In the genomic region with DNA sequence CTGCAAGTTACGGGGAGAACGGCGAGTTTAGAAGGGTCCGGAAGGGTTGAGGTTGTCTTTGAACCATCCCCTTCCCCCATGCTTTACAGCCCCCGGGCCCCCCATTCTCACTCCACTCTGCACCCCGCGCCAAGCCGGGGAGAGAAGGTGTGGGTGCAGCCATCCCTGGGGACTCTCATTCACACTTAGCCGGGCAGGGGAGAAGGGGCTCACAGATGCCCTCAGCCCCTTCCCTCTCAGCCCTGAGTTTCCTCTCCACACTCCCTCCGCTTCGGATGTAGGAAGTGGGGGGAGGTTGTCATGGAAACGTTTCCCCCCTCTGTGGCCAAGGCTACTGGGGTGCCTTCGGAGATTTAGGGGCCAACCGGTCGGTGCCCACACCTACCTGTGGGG, we compare ENCODE assay signal across 8 cellular contexts. TPM values are rescaled to one million over a fixed set of nuclear protein-coding genes. Genes with fewer than 3 reads are reported as not detected.
A peak's percentile ranks its signal among the peaks of the same experiment; 100 is the strongest.
DNase-seq lines count a peak whose midpoint lies in the region; ATAC-seq lines count a peak whose summit lies in the region.

No MANE protein-coding gene starts in this region.

- H3K27ac ChIP-seq in temporal lobe (ENCODE audit: low read depth, low read length): peak overlapping the region; percentile 96

- DNase-seq in stimulated activated CD4-positive, alpha-beta T cell treated with anti-CD3 and anti-CD28 coated beads, Interleukin-4, amount 100 ng/mL, for 1 hour: peak; percentile 1
- no peak for DNase-seq in stimulated activated CD4-positive, alpha-beta T cell treated with anti-CD3 and anti-CD28 coated beads, Interleukin-4, amount 100 ng/mL, for 4 hours
- DNase-seq in activated naive CD8-positive, alpha-beta T cell treated with anti-CD3 and anti-CD28 coated beads for 36 hours: no peak
- DNase-seq in immature natural killer cell (no peak), cortex of kidney (lab: John Stamatoyannopoulos, UW) (no peak), NCI-H748 treated with DMSO at 0.1 percent for 48 hours (lab: John Stamatoyannopoulos, UW) (no peak)

- peak overlapping the region; percentile 45 for H3K4me3 Mint-ChIP-seq in activated naive CD8-positive, alpha-beta T cell treated with anti-CD3 and anti-CD28 coated beads for 36 hours
- H3K4me3 Mint-ChIP-seq in immature natural killer cell: peak overlapping the region; percentile 58 to 87 (median 71)

- H3K27me3 Mint-ChIP-seq in activated naive CD8-positive, alpha-beta T cell treated with anti-CD3 and anti-CD28 coated beads for 36 hours: peaks cover 55% of the 10 kb centered on the region
- H3K27me3 Mint-ChIP-seq in immature natural killer cell (ENCODE audit: low read depth in 3 of 3): peaks cover 0 to 11% (median 7%) of the 10 kb centered on the region in 3 donors

- H3K36me3 Mint-ChIP-seq in activated naive CD8-positive, alpha-beta T cell treated with anti-CD3 and anti-CD28 coated beads for 36 hours: no peaks in the 10 kb centered on the region
- H3K36me3 Mint-ChIP-seq in immature natural killer cell: peaks cover 0 to 4% (median 0%) of the 10 kb centered on the region in 3 donors

- H3K4me1 Mint-ChIP-seq in activated naive CD8-positive, alpha-beta T cell treated with anti-CD3 and anti-CD28 coated beads for 36 hours: peaks cover 8% of the 10 kb centered on the region
- H3K4me1 Mint-ChIP-seq in immature natural killer cell: peaks cover 10 to 13% of the 10 kb centered on the region in 2 donors

- H3K27ac Mint-ChIP-seq in activated naive CD8-positive, alpha-beta T cell treated with anti-CD3 and anti-CD28 coated beads for 36 hours: no peak overlapping the region
- H3K27ac Mint-ChIP-seq in immature natural killer cell: peak overlapping the region in 1 of 6 donors; percentile 57

- peaks cover 1% of the 10 kb centered on the region for H3K9me3 Mint-ChIP-seq in activated naive CD8-positive, alpha-beta T cell treated with anti-CD3 and anti-CD28 coated beads for 36 hours
- H3K9me3 Mint-ChIP-seq in immature natural killer cell: peaks cover 0 to 14% (median 3%) of the 10 kb centered on the region in 6 donors

- ATAC-seq in GM21529 (IDR thresholded peaks at IDR 0.05; ENCODE audit: unreplicated experiment): no peak

RNA-seq across cellular contexts. Expression of gene CADM1, which starts 0.3 kb away (rescaled TPM):
- total RNA-seq in activated naive CD8-positive, alpha-beta T cell treated with anti-CD3 and anti-CD28 coated beads for 36 hours: not detected
- polyA plus RNA-seq in immature natural killer cell: 1 to 10 TPM; 1.0 to 2.4 (median 1.1) TPM
- 142 TPM for total RNA-seq in temporal lobe

Comparison
In these comparisons a context has a peak if more than half of its experiments do, and no peak if none do; other contexts are left out.
1. RNA of gene CADM1, which starts 0.3 kb away (total RNA-seq): 142 TPM in temporal lobe (single experiment); not detected in activated naive CD8-positive, alpha-beta T cell treated with anti-CD3 and anti-CD28 coated beads for 36 hours; every median in the first group is over 100 times any median in the second.